Comparison of ENCODE assay signal across 7 cellular contexts in genomic region chr16:80601182-80601581, GRCh38.
"Had no signal": no experiment of that assay in that cellular context is flagged by ENCODE, and none has a peak within 500 bp of the region (broad histone marks: within the 10 kb centered on the region; RNA-seq: fewer than 3 reads in every experiment).

No MANE protein-coding gene starts in this region.

- H3K27ac Mint-ChIP-seq: HFFc6 had no signal

- DNase-seq: GM23248, GOT3, H7, HFFc6, IMR-90 had no signal

- ATAC-seq: HCT116, K562 had no signal

- H3K4me3 Mint-ChIP-seq: HFFc6 had no signal
